In the genomic region with DNA sequence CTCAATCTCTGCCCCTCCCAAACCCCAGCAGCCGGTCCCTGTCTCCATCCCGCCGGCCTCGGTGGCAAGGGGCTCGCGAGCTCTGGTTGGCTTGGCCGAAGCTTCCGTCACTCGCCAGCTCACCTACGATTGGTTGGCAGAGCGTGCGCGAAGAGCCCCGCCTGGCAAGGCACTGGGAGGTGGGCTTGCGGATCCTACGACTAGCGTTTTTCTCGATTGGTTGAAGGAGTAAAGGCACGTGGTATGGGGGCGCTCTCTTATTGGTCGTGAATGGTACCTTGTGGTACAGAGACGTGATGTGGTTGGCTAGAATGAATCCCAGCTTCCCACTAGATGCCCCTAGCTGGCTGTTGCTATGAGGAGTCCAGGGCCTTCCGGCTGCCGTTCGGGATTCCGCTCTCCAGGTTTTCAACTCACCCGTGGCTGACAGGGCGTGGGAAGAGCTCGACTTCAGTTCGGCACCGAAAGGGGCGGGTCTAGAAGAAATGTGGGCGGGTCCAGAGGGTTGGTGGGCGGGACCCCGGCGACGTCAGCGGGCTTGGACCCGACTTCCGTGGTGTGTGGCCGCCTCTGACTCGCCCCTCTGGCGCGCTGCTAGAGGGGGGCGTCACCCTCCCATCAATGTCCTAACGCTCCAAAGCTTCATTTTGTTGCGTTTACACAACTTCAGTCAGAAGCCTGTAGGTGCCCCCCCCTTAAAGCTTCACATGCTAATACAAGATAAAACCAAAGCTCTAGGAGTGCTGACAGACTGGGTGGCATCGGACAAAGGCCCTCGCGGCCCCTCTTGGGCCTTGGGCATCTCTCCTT, we compare ENCODE assay signal across 1 cellular context.
TF ChIP-seq lines count a peak whose summit lies in the region.

No MANE protein-coding gene starts in this region.

TF ChIP-seq in HepG2, 621 proteins besides CTCF, POLR2A, EP300 and RAD21 (continued from another document and continues in another):
- TF ChIP-seq, protein P1, sequence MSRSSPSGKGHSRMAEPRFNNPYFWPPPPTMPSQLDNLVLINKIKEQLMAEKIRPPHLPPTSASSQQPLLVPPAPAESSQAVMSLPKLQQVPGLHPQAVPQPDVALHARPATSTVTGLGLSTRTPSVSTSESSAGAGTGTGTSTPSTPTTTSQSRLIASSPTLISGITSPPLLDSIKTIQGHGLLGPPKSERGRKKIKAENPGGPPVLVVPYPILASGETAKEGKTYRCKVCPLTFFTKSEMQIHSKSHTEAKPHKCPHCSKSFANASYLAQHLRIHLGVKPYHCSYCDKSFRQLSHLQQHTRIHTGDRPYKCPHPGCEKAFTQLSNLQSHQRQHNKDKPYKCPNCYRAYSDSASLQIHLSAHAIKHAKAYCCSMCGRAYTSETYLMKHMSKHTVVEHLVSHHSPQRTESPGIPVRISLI (CRISPR knock-in tag; IDR thresholded peaks at IDR 0.05; ENCODE audit: borderline replicate concordance): no peak
- peak; percentile 83; the same call in 1 of the 2 replicates for TF ChIP-seq KLF9 (CRISPR knock-in tag; IDR thresholded peaks at IDR 0.05; ENCODE audit: low read depth)
- TF ChIP-seq ZNF44 (CRISPR knock-in tag; IDR thresholded peaks at IDR 0.05): peak; percentile 2; the same call in 1 of the 2 replicates
- TF ChIP-seq MXI1 (IDR thresholded peaks at IDR 0.05; ENCODE audit: borderline replicate concordance, low read depth, low read length): peak; percentile 56; the same call in 1 of the 3 replicates
- no peak for TF ChIP-seq FUBP1 (CRISPR knock-in tag; IDR thresholded peaks at IDR 0.05; ENCODE audit: borderline replicate concordance)
- peak; percentile 39 for TF ChIP-seq YEATS4 (CRISPR knock-in tag; IDR thresholded peaks at IDR 0.05; ENCODE audit: borderline replicate concordance)
- peak; percentile 73 for TF ChIP-seq ARNT2 (CRISPR knock-in tag; IDR thresholded peaks at IDR 0.05; ENCODE audit: low read depth)
- TF ChIP-seq ELF4 (CRISPR knock-in tag; IDR thresholded peaks at IDR 0.05; ENCODE audit: borderline replicate concordance): peak; percentile 92
- TF ChIP-seq ZNF687 (CRISPR knock-in tag; IDR thresholded peaks at IDR 0.05): peak; percentile 74
- peak; percentile 73 for TF ChIP-seq HDAC1 (CRISPR knock-in tag; IDR thresholded peaks at IDR 0.05)
- no peak for TF ChIP-seq HOXD1 (CRISPR knock-in tag; IDR thresholded peaks at IDR 0.05)
- TF ChIP-seq ASH2L (IDR thresholded peaks at IDR 0.05; ENCODE audit: insufficient read length, low read depth, low read length): peak; percentile 78
- no peak for TF ChIP-seq NFE2L2 (IDR thresholded peaks at IDR 0.05; ENCODE audit: low read length)
- peak; percentile 23; the same call in 1 of the 2 replicates for TF ChIP-seq MEIS1 (CRISPR knock-in tag; IDR thresholded peaks at IDR 0.05; ENCODE audit: borderline replicate concordance)
- 0 out of 2 replicates have a peak, but pooled peaks have one; percentile 40 for TF ChIP-seq GTF3A (CRISPR knock-in tag; conservative IDR thresholded peaks at IDR 0.05)
- TF ChIP-seq ZKSCAN1 (IDR thresholded peaks at IDR 0.05; ENCODE audit: low read length): no peak
- TF ChIP-seq ZNF841 (CRISPR knock-in tag; IDR thresholded peaks at IDR 0.05; ENCODE audit: borderline replicate concordance): no peak
- TF ChIP-seq, protein P2, sequence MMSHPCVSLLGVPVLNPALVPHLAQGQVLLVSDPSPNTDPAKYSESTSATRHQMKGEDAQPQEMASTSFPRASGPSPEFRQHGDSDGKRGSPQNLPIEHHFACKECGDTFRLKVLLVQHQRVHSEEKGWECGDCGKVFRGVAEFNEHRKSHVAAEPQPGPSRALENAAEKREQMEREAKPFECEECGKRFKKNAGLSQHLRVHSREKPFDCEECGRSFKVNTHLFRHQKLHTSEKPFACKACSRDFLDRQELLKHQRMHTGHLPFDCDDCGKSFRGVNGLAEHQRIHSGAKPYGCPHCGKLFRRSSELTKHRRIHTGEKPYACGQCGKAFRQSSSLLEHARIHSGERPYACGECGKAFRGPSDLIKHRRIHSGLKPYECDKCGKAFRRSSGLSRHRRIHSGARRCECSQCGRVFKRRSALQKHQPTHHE (CRISPR knock-in tag; IDR thresholded peaks at IDR 0.05; ENCODE audit: borderline replicate concordance): no peak
- no peak for TF ChIP-seq ZNF484 (CRISPR knock-in tag; IDR thresholded peaks at IDR 0.05; ENCODE audit: borderline replicate concordance, low read depth)
- TF ChIP-seq HNF1B (CRISPR knock-in tag; IDR thresholded peaks at IDR 0.05): peak; percentile 58
- no peak for TF ChIP-seq BRCA1 (CRISPR knock-in tag; IDR thresholded peaks at IDR 0.05)
- no peak for TF ChIP-seq ZBTB42 (CRISPR knock-in tag; IDR thresholded peaks at IDR 0.05)
- peak; percentile 64 for TF ChIP-seq ZBTB7B (CRISPR knock-in tag; IDR thresholded peaks at IDR 0.05)
- TF ChIP-seq TGIF2 (CRISPR knock-in tag; IDR thresholded peaks at IDR 0.05): no peak
- no peak for TF ChIP-seq IRX3 (CRISPR knock-in tag; IDR thresholded peaks at IDR 0.05; ENCODE audit: borderline replicate concordance, low read depth)
- no peak for TF ChIP-seq ZNF549 (CRISPR knock-in tag; IDR thresholded peaks at IDR 0.05)
- TF ChIP-seq ZNF432 (CRISPR knock-in tag; IDR thresholded peaks at IDR 0.05; ENCODE audit: borderline replicate concordance): no peak
- TF ChIP-seq ZGPAT (CRISPR knock-in tag; IDR thresholded peaks at IDR 0.05): peak; percentile 88
- no peak for TF ChIP-seq ZNF326 (CRISPR knock-in tag; IDR thresholded peaks at IDR 0.05; ENCODE audit: borderline replicate concordance)
- TF ChIP-seq SMAD3 (CRISPR knock-in tag; IDR thresholded peaks at IDR 0.05): 0 out of 2 replicates have a peak, but pooled peaks have one; percentile 53
- no peak for TF ChIP-seq ZFP90 (CRISPR knock-in tag; IDR thresholded peaks at IDR 0.05; ENCODE audit: borderline replicate concordance)
- no peak; the same call in 1 of the 2 replicates for TF ChIP-seq NR2F6 (IDR thresholded peaks at IDR 0.05)
- TF ChIP-seq NR2F6 (CRISPR knock-in tag; IDR thresholded peaks at IDR 0.05): peak; percentile 37; the same call in 1 of the 2 replicates
- peak; percentile 29; the same call in 1 of the 2 replicates for TF ChIP-seq ZHX2 (IDR thresholded peaks at IDR 0.05; ENCODE audit: low read depth)
- TF ChIP-seq ZHX2 (CRISPR knock-in tag; IDR thresholded peaks at IDR 0.05; ENCODE audit: borderline replicate concordance): no peak
- no peak for TF ChIP-seq NR1H2 (CRISPR knock-in tag; IDR thresholded peaks at IDR 0.05; ENCODE audit: borderline replicate concordance, low read depth)
- TF ChIP-seq MXD1 (CRISPR knock-in tag; IDR thresholded peaks at IDR 0.05): no peak
- TF ChIP-seq KDM2A (CRISPR knock-in tag; IDR thresholded peaks at IDR 0.05; ENCODE audit: borderline replicate concordance, low read depth): peak; percentile 57; the same call in 1 of the 2 replicates
- TF ChIP-seq HCFC1 (IDR thresholded peaks at IDR 0.05; ENCODE audit: low read depth, low read length): peak; percentile 24; the same call in 1 of the 2 replicates
- TF ChIP-seq MAF1 (CRISPR knock-in tag; IDR thresholded peaks at IDR 0.05; ENCODE audit: borderline replicate concordance): no peak; the same call in 1 of the 2 replicates
- peak; percentile 85 for TF ChIP-seq CREM (IDR thresholded peaks at IDR 0.05)
- no peak for TF ChIP-seq CREM (CRISPR knock-in tag; IDR thresholded peaks at IDR 0.05)
